Comparison of ENCODE assay signal across 23 cellular contexts in the genomic region with DNA sequence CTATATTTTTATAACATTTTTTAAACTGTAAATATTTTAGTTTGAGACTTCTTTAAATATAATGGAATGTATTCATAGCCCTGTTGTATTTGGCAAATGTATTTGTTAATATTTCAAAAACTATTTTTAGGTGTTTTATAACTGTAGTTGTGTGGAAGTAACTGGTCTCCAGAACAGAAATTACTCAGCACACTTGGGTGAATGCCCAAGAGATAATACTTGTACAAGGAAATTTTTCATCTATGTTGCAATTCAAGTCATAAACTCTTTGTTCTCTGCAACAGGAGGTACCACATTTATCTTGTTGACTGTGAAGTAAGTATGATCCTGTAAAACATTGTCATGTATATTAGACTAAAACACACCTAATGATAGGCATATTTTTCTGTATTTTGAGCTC.
A peak's percentile ranks its signal among the peaks of the same experiment; 100 is the strongest.
DNase-seq lines count a peak whose midpoint lies in the region; ATAC-seq, FAIRE-seq and TF ChIP-seq lines count a peak whose summit lies in the region.
"Had no signal": no experiment of that assay in that cellular context is flagged by ENCODE, and none has a peak within 500 bp of the region (broad histone marks: within the 10 kb centered on the region; RNA-seq: fewer than 3 reads in every experiment).

No MANE protein-coding gene starts in this region.

- TF ChIP-seq CTCF in bronchial epithelial cell (IDR thresholded peaks at IDR 0.05; ENCODE audit: insufficient read depth, low read length, severe bottlenecking) = no peak

- DNase-seq in Right ventricle myocardium superior = no peak
- no peak for DNase-seq in cardiac septum (ENCODE audit: low spot score)
- peak; percentile 42 for DNase-seq in bronchial epithelial cell (ENCODE audit: low read depth)
- DNase-seq in left colon = peak; percentile 17 to 44
- peak; percentile 55 for DNase-seq in ureter (ENCODE audit: low spot score)
- DNase-seq in OCI-M2 (lab: John Stamatoyannopoulos, UW; ENCODE audit: unreplicated experiment) = no peak
- DNase-seq in hypothalamus (lab: John Stamatoyannopoulos, UW) = no peak
- DNase-seq: activated CD4-positive, alpha-beta T cell treated with anti-CD3 and anti-CD28 coated beads for 48 hours; activated naive CD8-positive, alpha-beta T cell treated with anti-CD3 and anti-CD28 coated beads, Interleukin-2, amount 50 U/mL, for 24 hours; C1 segment of cervical spinal cord; GF-D8; glutamatergic neuron; natural killer cell; NCI-H1105 treated with DMSO at 0.1 percent for 48 hours; stimulated activated CD4-positive, alpha-beta T cell treated with anti-CD3 and anti-CD28 coated beads, Interleukin-4, amount 100 ng/mL, for 4 hours had no signal

- H3K27me3 ChIP-seq in bronchial epithelial cell (ENCODE audit: control insufficient read depth, insufficient read depth, low read length) = no peaks in the 10 kb centered on the region

- no peaks in the 10 kb centered on the region for H3K36me3 ChIP-seq in bronchial epithelial cell (ENCODE audit: control insufficient read depth, insufficient read depth, low read length)

- intact Hi-C loops in Right ventricle myocardium superior (cut with DNase I) (no loop called here), cardiac septum (cut with DNase I) (no loop called here), left colon (cut with DNase I, micrococcal nuclease) (no loop called here)

- no peak for FAIRE-seq in bronchial epithelial cell (lab: Jason Lieb, UNC)
- FAIRE-seq: A204.1, GM12878, H54, K562, RCC 7860 had no signal

- peak; percentile 49 for ATAC-seq in Right ventricle myocardium superior (ENCODE audit: poor library complexity)
- ATAC-seq in left colon = peak; percentile 90
- no peak for ATAC-seq in HG03439 (IDR thresholded peaks at IDR 0.05; ENCODE audit: unreplicated experiment)
- ATAC-seq: activated naive CD8-positive, alpha-beta T cell treated with anti-CD3 and anti-CD28 coated beads, Interleukin-2, amount 50 U/mL, for 24 hours; GM12878; K562; natural killer cell; SK-N-SH treated with all-trans-retinoic acid at 6 μM for 48 hours had no signal

- no peak overlapping the region for H3K4me3 ChIP-seq in bronchial epithelial cell (ENCODE audit: low read depth, low read length)
- H3K4me3 ChIP-seq: GM12878, K562, smooth muscle cell had no signal

Comparison
In these comparisons a context has a peak if more than half of its experiments do, and no peak if none do; other contexts are left out.
1. DNase-seq: peak in bronchial epithelial cell (single experiment), left colon (2 of 2) and ureter (single experiment); none in Right ventricle myocardium superior (single experiment), cardiac septum (single experiment), OCI-M2 (single experiment) and hypothalamus (0 of 51).